In the genomic region with DNA sequence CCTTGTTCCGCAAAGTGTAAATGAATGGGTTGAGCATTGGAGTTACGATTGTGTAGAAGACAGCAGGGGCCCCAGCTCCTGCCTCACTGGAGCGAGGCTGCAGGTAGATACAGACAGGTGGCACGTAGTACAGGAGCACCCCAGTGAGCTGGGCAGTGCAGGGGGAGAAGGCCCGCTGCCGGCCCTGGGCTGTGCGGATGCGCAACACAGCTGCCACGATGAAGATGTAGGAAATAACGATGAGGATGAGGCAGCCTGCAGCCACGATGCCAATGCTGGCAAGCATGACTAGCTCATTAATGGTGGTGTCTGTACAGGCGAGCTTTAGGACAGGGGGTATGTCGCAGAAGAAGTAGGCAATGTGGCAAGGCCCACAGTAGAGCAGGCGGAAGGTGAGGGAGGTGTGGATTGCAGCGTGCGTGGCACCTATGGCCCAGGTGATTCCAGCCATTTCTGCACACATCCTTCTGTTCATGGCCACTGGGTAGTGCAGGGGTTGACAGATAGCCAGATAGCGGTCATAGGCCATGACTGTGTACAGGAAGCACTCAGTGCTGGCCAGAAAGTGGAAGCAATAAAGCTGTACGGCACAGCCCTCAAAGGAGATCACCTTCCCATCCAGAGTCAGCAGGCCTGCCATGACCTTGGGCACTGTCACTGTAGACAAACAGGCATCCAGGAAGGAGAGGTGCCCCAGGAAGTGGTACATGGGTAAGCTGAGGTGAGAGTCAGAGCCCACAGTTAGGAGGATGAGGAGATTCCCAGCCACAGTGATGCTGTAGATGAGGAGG, we compare ENCODE assay signal across 1 cellular context.
TF ChIP-seq lines count a peak whose summit lies in the region.

No MANE protein-coding gene starts in this region.

TF ChIP-seq in K562, 482 proteins besides CTCF, POLR2A, EP300 and RAD21:
- no peak for TF ChIP-seq SRSF3 (IDR thresholded peaks at IDR 0.05; ENCODE audit: insufficient read depth, low read length)
- TF ChIP-seq ETV1 (tag; conservative IDR thresholded peaks at IDR 0.05; ENCODE audit: low read depth), result 0 out of 2 replicates have a peak, but pooled peaks have one; percentile 6
